In genomic region chr14:21103165-21103709, GRCh38 we compare ENCODE assay signal across 1 cellular context.
TF ChIP-seq lines count a peak whose summit lies in the region.

No MANE protein-coding gene starts in this region.

TF ChIP-seq in IMR-90, 13 proteins besides CTCF, POLR2A, EP300 and RAD21:
- TF ChIP-seq NFE2L2 (IDR thresholded peaks at IDR 0.05; ENCODE audit: low read depth, low read length) (no peak), USF2 (IDR thresholded peaks at IDR 0.05; ENCODE audit: low read depth, low read length) (peak; percentile 82)
